ENCODE assay signal across 18 cellular contexts in genomic region chr6:122432816-122433215, GRCh38. TPM values are rescaled to one million over a fixed set of nuclear protein-coding genes. Genes with fewer than 3 reads are reported as not detected.
A peak's percentile ranks its signal among the peaks of the same experiment; 100 is the strongest.
DNase-seq lines count a peak whose midpoint lies in the region; ATAC-seq and TF ChIP-seq lines count a peak whose summit lies in the region.
"Had no signal": no experiment of that assay in that cellular context is flagged by ENCODE, and none has a peak within 500 bp of the region (broad histone marks: within the 10 kb centered on the region; RNA-seq: fewer than 3 reads in every experiment).

No MANE protein-coding gene starts in this region.

- H3K4me1 ChIP-seq in CD4-positive, alpha-beta memory T cell (ENCODE audit: insufficient read depth, low read length), result no peaks in the 10 kb centered on the region
- H3K4me1 ChIP-seq in upper lobe of left lung, result no peaks in the 10 kb centered on the region
- no peaks in the 10 kb centered on the region for H3K4me1 ChIP-seq in hepatocyte (ENCODE audit: insufficient read depth)
- H3K4me1 ChIP-seq: body of pancreas had no signal

- no peak for DNase-seq in CD4-positive, alpha-beta memory T cell
- no peak for DNase-seq in AG08396 (ENCODE audit: low spot score)
- no peak for DNase-seq in HT-29 (ENCODE audit: low spot score)
- no peak for DNase-seq in upper lobe of left lung
- no peak for DNase-seq in hepatocyte (ENCODE audit: low spot score)
- DNase-seq: activated CD4-positive, CD25-positive, alpha-beta regulatory T cell treated with anti-CD3 and anti-CD28 coated beads, Interleukin-2, amount 50 U/mL, for 72 hours; body of pancreas; DND-41; Kasumi-1; NCI-H146; NCI-H526 treated with DMSO at 0.1 percent for 48 hours; T-cell; trophoblast cell had no signal

- ATAC-seq in GM18867 (IDR thresholded peaks at IDR 0.05; ENCODE audit: unreplicated experiment) (peak; percentile 75), HG02852 (IDR thresholded peaks at IDR 0.05; ENCODE audit: unreplicated experiment) (peak; percentile 85), upper lobe of left lung (ENCODE audit: low FRiP score in 2 of 2) (no peak)
- ATAC-seq: body of pancreas, T-cell had no signal

- H3K4me3 ChIP-seq in CD4-positive, alpha-beta memory T cell (ENCODE audit: low read length in 2 of 2), result no peak overlapping the region
- no peak overlapping the region for H3K4me3 ChIP-seq in upper lobe of left lung
- no peak overlapping the region for H3K4me3 ChIP-seq in hepatocyte
- H3K4me3 ChIP-seq: BLaER1 treated with 17β-estradiol and CSF1 and Interleukin-3, amounts not matched to agents 10 nM and 100 nM; body of pancreas had no signal

- TF ChIP-seq CTCF in upper lobe of left lung (IDR thresholded peaks at IDR 0.05) (no peak), hepatocyte (IDR thresholded peaks at IDR 0.05; ENCODE audit: poor library complexity) (no peak)

- no peak overlapping the region for H2AFZ ChIP-seq in hepatocyte

- intact Hi-C loops in CD4-positive, alpha-beta memory T cell (cut with micrococcal nuclease), result loop anchor here (5.0 kb wide), 1 partner anchor 51 kb away; no protein-coding TSS in a partner anchor

- peak overlapping the region in 4 of 7 donors; percentile 18 to 60 (median 36) for H3K27ac Mint-ChIP-seq in CD4-positive, alpha-beta memory T cell
- H3K27ac Mint-ChIP-seq in activated naive CD8-positive, alpha-beta T cell, result peak overlapping the region; percentile 50
- H3K27ac Mint-ChIP-seq: activated T-helper 1 cell treated with anti-CD3 and anti-CD28 coated beads, Interleukin-12 subunit alpha, Interleukin-12 subunit beta, Interleukin-2, Interleukin-4 antibody, amounts not matched to agents 30 ng/mL and 10 ng/mL and 1 ng/mL, durations not matched to agents 14 hours and 24 hours and 36 hours had no signal

- H3K36me3 ChIP-seq in CD4-positive, alpha-beta memory T cell (ENCODE audit: insufficient read depth, low read length), result peaks cover 18% of the 10 kb centered on the region
- H3K36me3 ChIP-seq in upper lobe of left lung (peaks cover 2 to 68% (median 6%) of the 10 kb centered on the region in 4 donors), hepatocyte (replicated peaks; ENCODE audit: insufficient read depth, low read depth) (no peaks in the 10 kb centered on the region)

- no peak for TF ChIP-seq EP300 in upper lobe of left lung (IDR thresholded peaks at IDR 0.05)

- CTCF ChIA-PET in CD4-positive, alpha-beta memory T cell (lab: Charles Lee; ENCODE audit: partially characterized antibody), result interaction anchor here (1.0 kb wide), 1 partner anchor 51 kb away, joined by 3 read pairs; no protein-coding TSS in a partner anchor

- no peak overlapping the region for H3K4me2 ChIP-seq in hepatocyte
- H3K4me2 ChIP-seq: BLaER1 treated with 17β-estradiol and CSF1 and Interleukin-3, amounts not matched to agents 10 nM and 100 nM had no signal

- H3K27me3 ChIP-seq in CD4-positive, alpha-beta memory T cell (ENCODE audit: insufficient read depth, low read length), result no peaks in the 10 kb centered on the region
- H3K27me3 ChIP-seq in upper lobe of left lung (no peaks in the 10 kb centered on the region), hepatocyte (no peaks in the 10 kb centered on the region)
- H3K27me3 ChIP-seq: BLaER1 treated with 17β-estradiol and CSF1 and Interleukin-3, amounts not matched to agents 10 nM and 100 nM; body of pancreas had no signal

- H3K9me2 ChIP-seq in hepatocyte (replicated peaks; ENCODE audit: insufficient read depth), result no peaks in the 10 kb centered on the region

- H3K36me3 Mint-ChIP-seq in CD4-positive, alpha-beta memory T cell, result peaks cover 49 to 66% of the 10 kb centered on the region in 2 donors
- peaks cover 12% of the 10 kb centered on the region for H3K36me3 Mint-ChIP-seq in activated naive CD8-positive, alpha-beta T cell

- H3K9me3 ChIP-seq in CD4-positive, alpha-beta memory T cell (ENCODE audit: control insufficient read depth in 1 of 2, low read length in 2 of 2), result no peaks in the 10 kb centered on the region
- H3K9me3 ChIP-seq in upper lobe of left lung, result no peaks in the 10 kb centered on the region
- no peaks in the 10 kb centered on the region for H3K9me3 ChIP-seq in hepatocyte (ENCODE audit: low read depth)
- H3K9me3 ChIP-seq: body of pancreas had no signal

- H3K27ac ChIP-seq in CD4-positive, alpha-beta memory T cell (ENCODE audit: low read depth, low read length), result no peak overlapping the region
- no peak overlapping the region for H3K27ac ChIP-seq in upper lobe of left lung
- no peak overlapping the region for H3K27ac ChIP-seq in hepatocyte
- H3K27ac ChIP-seq: BLaER1 treated with 17β-estradiol and CSF1 and Interleukin-3, amounts not matched to agents 10 nM and 100 nM; body of pancreas had no signal

- peaks cover 5% of the 10 kb centered on the region for H3K79me2 ChIP-seq in hepatocyte

- no peaks in the 10 kb centered on the region for H3K9me3 Mint-ChIP-seq in CD4-positive, alpha-beta memory T cell
- peaks cover under 1% of the 10 kb centered on the region for H3K9me3 Mint-ChIP-seq in activated naive CD8-positive, alpha-beta T cell (ENCODE audit: low read depth)
- H3K9me3 Mint-ChIP-seq: T-cell had no signal

- no peak for TF ChIP-seq POLR2A in upper lobe of left lung (IDR thresholded peaks at IDR 0.05)

- POLR2A ChIA-PET in CD4-positive, alpha-beta memory T cell (lab: Charles Lee; ENCODE audit: partially characterized antibody), result no interaction called here

- no peak overlapping the region for H3K4me3 Mint-ChIP-seq in CD4-positive, alpha-beta memory T cell
- no peak overlapping the region for H3K4me3 Mint-ChIP-seq in activated naive CD8-positive, alpha-beta T cell
- H3K4me3 Mint-ChIP-seq: activated T-helper 1 cell treated with anti-CD3 and anti-CD28 coated beads, Interleukin-12 subunit alpha, Interleukin-12 subunit beta, Interleukin-2, Interleukin-4 antibody, amounts not matched to agents 30 ng/mL and 10 ng/mL and 1 ng/mL, durations not matched to agents 14 hours and 24 hours and 36 hours; T-cell had no signal

- 84 to 87% methylated on average over 3 of the region's 3 CpGs for WGBS in upper lobe of left lung, 2 donors
- 93% methylated on average over 3 of the region's 3 CpGs for WGBS in hepatocyte (ENCODE audit: low lambda C conversion rate, missing lambda C conversion rate)

- H3K4me1 Mint-ChIP-seq in CD4-positive, alpha-beta memory T cell, result peaks cover 2 to 8% (median 5%) of the 10 kb centered on the region in 4 donors
- H3K4me1 Mint-ChIP-seq in activated naive CD8-positive, alpha-beta T cell (ENCODE audit: low read depth), result peaks cover 6% of the 10 kb centered on the region

- H4K20me1 ChIP-seq in hepatocyte (ENCODE audit: insufficient read depth, poor library complexity, severe bottlenecking), result no peaks in the 10 kb centered on the region

- H3K27me3 Mint-ChIP-seq in CD4-positive, alpha-beta memory T cell, result no peaks in the 10 kb centered on the region
- no peaks in the 10 kb centered on the region for H3K27me3 Mint-ChIP-seq in activated naive CD8-positive, alpha-beta T cell
- H3K27me3 Mint-ChIP-seq: T-cell had no signal

RNA-seq across cellular contexts. Expression of gene HSF2, which starts 33.4 kb away (rescaled TPM):
- total RNA-seq in CD4-positive, alpha-beta memory T cell, result 10 to 100 TPM; 15.7 to 17.4 TPM
- 10 to 100 TPM; 15.8 to 20.7 TPM for polyA plus RNA-seq in CD4-positive, alpha-beta memory T cell
- total RNA-seq in HT-29 (2014; rRNA removed; shearing (Covaris generic)), result 5.7 and 7.5 TPM in 2 replicates
- 10 to 100 TPM in 4 of 6 donors, 1 to 10 TPM in 2; 8.4 to 40.6 (median 14.2) TPM for total RNA-seq in upper lobe of left lung
- total RNA-seq in hepatocyte, result 36.8 and 37.9 TPM in 2 replicates
- 14.5 and 17.5 TPM in 2 replicates for polyA plus RNA-seq in hepatocyte

RNA-seq across cellular contexts. Expression of gene SERINC1, which starts 38.8 kb away (rescaled TPM):
- 100 to 1,000 TPM; 142 to 144 TPM for total RNA-seq in CD4-positive, alpha-beta memory T cell
- polyA plus RNA-seq in CD4-positive, alpha-beta memory T cell, result 100 to 1,000 TPM; 144 to 197 TPM
- total RNA-seq in HT-29 (2014; rRNA removed; shearing (Covaris generic)), result 22.9 and 27.0 TPM in 2 replicates
- total RNA-seq in upper lobe of left lung (100 to 1,000 TPM in 4 of 6 donors, 10 to 100 TPM in 2; 30.4 to 222 (median 188) TPM), hepatocyte (226 and 240 TPM in 2 replicates)
- 165 and 169 TPM in 2 replicates for polyA plus RNA-seq in hepatocyte

Comparison
In these comparisons a context has a peak if more than half of its experiments do, and no peak if none do; other contexts are left out.
1. ATAC-seq: peak in GM18867 (single experiment) and HG02852 (single experiment); none in upper lobe of left lung (0 of 2).